12 cellular contexts compared by ENCODE assay signal in genomic region chr16:8855051-8855786, GRCh38. TPM values are rescaled to one million over a fixed set of nuclear protein-coding genes. Genes with fewer than 3 reads are reported as not detected.
DNase-seq lines count a peak whose midpoint lies in the region; ATAC-seq and TF ChIP-seq lines count a peak whose summit lies in the region.
"Had no signal": no experiment of that assay in that cellular context is flagged by ENCODE, and none has a peak within 500 bp of the region (broad histone marks: within the 10 kb centered on the region; RNA-seq: fewer than 3 reads in every experiment).

No MANE protein-coding gene starts in this region.

- TF ChIP-seq CTCF in Panc1 (IDR thresholded peaks at IDR 0.05) (no peak; the same call in 1 of the 2 replicates), endothelial cell (IDR thresholded peaks at IDR 0.05; ENCODE audit: unreplicated experiment) (no peak), smooth muscle cell (IDR thresholded peaks at IDR 0.05; ENCODE audit: borderline replicate concordance, insufficient read depth, poor library complexity, severe bottlenecking) (peak; percentile 24)

- H4K20me1 ChIP-seq in smooth muscle cell (ENCODE audit: low read depth) = peaks cover 93% of the 10 kb centered on the region

- H3K27ac ChIP-seq in Panc1 (ENCODE audit: low read length) (no peak overlapping the region), smooth muscle cell (ENCODE audit: low read depth) (no peak overlapping the region)

- 92% methylated on average over 11 of the region's 11 CpGs for WGBS in smooth muscle cell (ENCODE audit: low lambda C conversion rate)

- no peak overlapping the region for H3K4me3 Mint-ChIP-seq in endothelial cell (ENCODE audit: unreplicated experiment)

- POLR2A ChIA-PET in Panc1 (lab: Charles Lee) = interaction anchor here (0.6 kb wide), 1 partner anchor 112 kb away, joined by 5 read pairs; no protein-coding TSS in a partner anchor

- peaks cover 27% of the 10 kb centered on the region for H3F3A ChIP-seq in smooth muscle cell (ENCODE audit: low read depth)

- in situ Hi-C loops in Panc1 (cut with HindIII; ENCODE audit: low pct_unique_long_range_greater_than_20kb, low sequenced_read_pairs) = no loop called here

- H3K4me1 Mint-ChIP-seq in endothelial cell (ENCODE audit: unreplicated experiment) = peaks cover 45% of the 10 kb centered on the region

- H3K4me2 ChIP-seq in smooth muscle cell = no peak overlapping the region

- H3K4me1 ChIP-seq in Panc1 (ENCODE audit: control insufficient read depth, insufficient read depth, low read length) (peaks cover 28% of the 10 kb centered on the region), smooth muscle cell (ENCODE audit: low read depth) (no peaks in the 10 kb centered on the region)

- DNase-seq in activated effector memory CD4-positive, alpha-beta T cell treated with anti-CD3 and anti-CD28 coated beads, Interleukin-2, amount 50 U/mL, for 16 hours = peak; percentile 62
- no peak for DNase-seq in activated effector memory CD4-positive, alpha-beta T cell treated with Interleukin-2 at 50 U/mL for 16 hours
- DNase-seq in Panc1 (ENCODE audit: low read depth, low spot score) (no peak), endothelial cell (ENCODE audit: low spot score) (no peak), smooth muscle cell (lab: John Stamatoyannopoulos, UW; ENCODE audit: unreplicated experiment) (no peak), Ammon's horn (ENCODE audit: low spot score) (no peak), germinal center (ENCODE audit: low spot score) (no peak)
- DNase-seq: AML-193; kidney glomerular epithelial cell; NCI-H1436; stimulated activated naive CD4-positive, alpha-beta T cell treated with Interleukin-2 at 50 U/mL for 16 hours had no signal

- H3K27me3 ChIP-seq in Panc1 (ENCODE audit: control insufficient read depth, insufficient read depth, low read length) = no peaks in the 10 kb centered on the region
- H3K27me3 ChIP-seq in smooth muscle cell (ENCODE audit: low read depth) = no peaks in the 10 kb centered on the region

- peak overlapping the region; percentile 64 for H3K27ac Mint-ChIP-seq in endothelial cell (ENCODE audit: unreplicated experiment)

- H3K36me3 Mint-ChIP-seq in endothelial cell (ENCODE audit: low read depth, unreplicated experiment) = peaks cover 41% of the 10 kb centered on the region

- no peak overlapping the region for H3K9ac ChIP-seq in smooth muscle cell (ENCODE audit: low read depth)

- ATAC-seq in Panc1 (0 out of 2 replicates have a peak, but pooled peaks have one; percentile 4), GM18873 (IDR thresholded peaks at IDR 0.05; ENCODE audit: low FRiP score, unreplicated experiment) (no peak)

- intact Hi-C loops in Panc1 (cut with micrococcal nuclease; ENCODE audit: unreplicated experiment) = no loop called here

- CTCF ChIA-PET in Panc1 (lab: Charles Lee) = interaction anchor here (0.9 to 1.2 kb wide), 2 partner anchors 9 to 10 kb away, joined by 4 to 5 read pairs; no protein-coding TSS in a partner anchor

- H2AFZ ChIP-seq in smooth muscle cell (ENCODE audit: low read depth) = no peak overlapping the region

- no peaks in the 10 kb centered on the region for H3K9me3 Mint-ChIP-seq in endothelial cell (ENCODE audit: unreplicated experiment)

- no peaks in the 10 kb centered on the region for H3K9me3 ChIP-seq in Panc1 (ENCODE audit: control insufficient read depth, insufficient read depth, low read depth, low read length)
- no peaks in the 10 kb centered on the region for H3K9me3 ChIP-seq in smooth muscle cell (replicated peaks; ENCODE audit: low read depth)

- H3K36me3 ChIP-seq in Panc1 (ENCODE audit: control insufficient read depth, insufficient read depth, low read length) = peaks cover 2% of the 10 kb centered on the region; the same call in 1 of the 2 replicates
- peaks cover 4% of the 10 kb centered on the region for H3K36me3 ChIP-seq in smooth muscle cell (ENCODE audit: low read depth)

- peaks cover 5% of the 10 kb centered on the region for H3K79me2 ChIP-seq in smooth muscle cell (ENCODE audit: low read depth)

- H3K4me3 ChIP-seq in Panc1 (ENCODE audit: low read depth in 2 of 2, low read length in 2 of 2) (no peak overlapping the region), smooth muscle cell (no peak overlapping the region)

- no TSS peak for BruUV-seq in Panc1 (replicated peaks; lab: Mats Ljungman, UMichigan)

- peaks cover 14% of the 10 kb centered on the region for H3K27me3 Mint-ChIP-seq in endothelial cell (ENCODE audit: unreplicated experiment)

RNA-seq across cellular contexts. Expression of gene CARHSP1, which starts 13.6 kb away (rescaled TPM):
- total RNA-seq in Panc1 (2021; ENCODE audit: unreplicated experiment) = 158 TPM
- polyA plus RNA-seq in Panc1 (2012; ENCODE audit: insufficient read length) = 262 TPM
- 127 TPM for total RNA-seq in endothelial cell (ENCODE audit: unreplicated experiment)
- 62.6 and 74.1 TPM in 2 replicates for total RNA-seq in smooth muscle cell
- polyA plus RNA-seq in smooth muscle cell = 94.0 and 118 TPM in 2 replicates

RNA-seq across cellular contexts. Expression of gene LITAFD, which starts 26.9 kb away (rescaled TPM):
- total RNA-seq in Panc1 (2021; ENCODE audit: unreplicated experiment) (not detected), endothelial cell (ENCODE audit: unreplicated experiment) (not detected), smooth muscle cell (not detected in 2 replicates)
- polyA plus RNA-seq in Panc1 (2012; ENCODE audit: insufficient read length) = not detected
- polyA plus RNA-seq in smooth muscle cell = 0.37 TPM in 1 of 2 replicates, not detected in the other

RNA-seq across cellular contexts. Expression of gene PMM2, which starts 57.6 kb away (rescaled TPM):
- total RNA-seq in Panc1 (2021; ENCODE audit: unreplicated experiment) (58.4 TPM), endothelial cell (ENCODE audit: unreplicated experiment) (19.3 TPM), smooth muscle cell (31.4 and 47.5 TPM in 2 replicates)
- polyA plus RNA-seq in Panc1 (2012; ENCODE audit: insufficient read length) = 39.5 TPM
- 33.5 and 40.6 TPM in 2 replicates for polyA plus RNA-seq in smooth muscle cell

RNA-seq across cellular contexts. Expression of gene TMEM186, which starts 57.8 kb away (rescaled TPM):
- total RNA-seq in Panc1 (2021; ENCODE audit: unreplicated experiment) (12.4 TPM), endothelial cell (ENCODE audit: unreplicated experiment) (8.1 TPM), smooth muscle cell (1.1 and 1.3 TPM in 2 replicates)
- 9.1 TPM for polyA plus RNA-seq in Panc1 (2012; ENCODE audit: insufficient read length)
- 9.7 and 10.6 TPM in 2 replicates for polyA plus RNA-seq in smooth muscle cell
